In the genomic region with DNA sequence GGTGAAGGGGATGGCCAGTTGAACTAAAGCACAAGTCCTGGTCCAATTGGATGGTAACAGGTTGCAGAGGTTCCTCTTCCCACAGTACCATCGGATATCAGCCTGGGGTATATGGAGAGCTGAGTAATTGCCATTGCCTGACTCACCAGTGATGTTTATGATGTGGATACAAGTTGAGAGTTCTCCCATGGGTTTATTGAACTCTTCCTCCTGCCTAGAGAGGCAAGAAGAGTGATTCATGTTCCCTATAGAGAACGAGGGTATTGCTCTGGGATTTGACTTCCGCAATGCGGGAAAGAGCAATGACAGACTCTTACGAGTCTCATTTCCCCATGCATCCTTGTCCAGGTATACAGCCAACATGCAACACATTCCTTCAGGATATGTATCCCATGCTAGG, we compare ENCODE assay signal across 22 cellular contexts.
"Had no signal": no experiment of that assay in that cellular context is flagged by ENCODE, and none has a peak within 500 bp of the region (broad histone marks: within the 10 kb centered on the region; RNA-seq: fewer than 3 reads in every experiment).

No MANE protein-coding gene starts in this region.

- H3K4me2 ChIP-seq: PC-9 had no signal

- H3K27ac ChIP-seq: PC-9, WERI-Rb-1 had no signal

- H2AFZ ChIP-seq: PC-9 had no signal

- H3K36me3 ChIP-seq: WERI-Rb-1 had no signal

- ATAC-seq: activated CD4-positive, alpha-beta T cell treated with anti-CD3 and anti-CD28 coated beads for 36 hours; activated T-helper 17 cell treated with anti-CD3 and anti-CD28 coated beads, Interleukin-2, amount 50 U/mL, for 72 hours; T-helper 17 cell had no signal

- DNase-seq: activated CD4-positive, alpha-beta memory T cell treated with anti-CD3 and anti-CD28 coated beads, Interleukin-2, amount 10 ng/mL, durations not matched to agents 7 days and 5 days; activated CD4-positive, alpha-beta T cell treated with anti-CD3 and anti-CD28 coated beads for 36 hours; activated CD4-positive, alpha-beta T cell treated with anti-CD3 and anti-CD28 coated beads, Interleukin-2, amount 50 U/mL, for 1 hour; activated gamma-delta T cell; activated naive CD4-positive, alpha-beta T cell treated with anti-CD3 and anti-CD28 coated beads for 36 hours; activated T-cell treated with anti-CD3 and anti-CD28 coated beads for 4 hours; activated T-cell treated with anti-CD3 and anti-CD28 coated beads, Interleukin-2, amount 50 U/mL, for 48 hours; amygdala; caudate nucleus; Kasumi-1; NCI-H1048; NCI-H146; NCI-H187 treated with DMSO at 0.1 percent for 48 hours; NCI-H2081 treated with DMSO at 0.1 percent for 48 hours; NCI-H446; NCI-H524; PC-9; SIG-M5; T-helper 17 cell; T-helper 9 cell; WERI-Rb-1 had no signal

- H3K4me3 ChIP-seq: PC-9 had no signal
